Comparison of ENCODE assay signal across 19 cellular contexts in the genomic region with DNA sequence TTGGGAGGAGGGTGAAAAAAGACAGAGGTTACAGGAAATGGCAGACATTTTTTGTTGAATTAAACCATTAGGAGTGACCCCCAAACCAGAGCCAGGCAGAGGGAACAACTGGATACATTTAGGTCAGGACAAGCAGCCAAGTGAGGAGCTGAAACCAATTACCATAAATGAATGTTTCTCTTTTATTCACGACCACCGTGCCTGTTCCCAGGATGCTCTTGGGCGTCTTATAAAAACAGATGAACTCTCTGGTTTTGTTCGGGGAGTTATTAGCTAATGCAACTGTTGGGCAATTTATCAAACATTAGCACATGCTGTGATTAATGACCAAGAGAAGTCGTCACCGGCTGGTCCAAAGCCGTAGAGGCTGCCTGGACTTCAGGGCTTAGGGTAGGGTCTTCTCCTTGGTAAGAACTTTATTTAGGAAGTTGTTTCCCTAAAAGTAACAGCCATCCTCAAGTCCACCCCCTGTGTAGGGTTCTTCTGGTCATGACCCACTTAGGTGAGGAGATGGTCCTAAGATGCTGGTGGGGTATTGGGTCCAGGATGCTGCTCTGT.
A peak's percentile ranks its signal among the peaks of the same experiment; 100 is the strongest.
DNase-seq lines count a peak whose midpoint lies in the region; ATAC-seq and TF ChIP-seq lines count a peak whose summit lies in the region.
"Had no signal": no experiment of that assay in that cellular context is flagged by ENCODE, and none has a peak within 500 bp of the region (broad histone marks: within the 10 kb centered on the region; RNA-seq: fewer than 3 reads in every experiment).

No MANE protein-coding gene starts in this region.

- H3K27me3 ChIP-seq in gastroesophageal sphincter (peaks cover 72% of the 10 kb centered on the region), neural progenitor cell (no peaks in the 10 kb centered on the region), trophoblast cell (ENCODE audit: insufficient read depth, low read length) (no peaks in the 10 kb centered on the region)
- H3K27me3 ChIP-seq: left lung had no signal

- peak overlapping the region in 3 of 4 donors; percentile 37 to 53 (median 47) for H3K27ac ChIP-seq in gastroesophageal sphincter
- no peak overlapping the region for H3K27ac ChIP-seq in neural progenitor cell
- no peak overlapping the region for H3K27ac ChIP-seq in trophoblast cell (ENCODE audit: low read depth, low read length)

- no peaks in the 10 kb centered on the region for H3F3A ChIP-seq in neural progenitor cell (ENCODE audit: low read depth)

- H3K36me3 ChIP-seq in gastroesophageal sphincter (no peaks in the 10 kb centered on the region), neural progenitor cell (no peaks in the 10 kb centered on the region), trophoblast cell (ENCODE audit: control insufficient read depth in 1 of 2, insufficient read depth in 2 of 2, low read length in 2 of 2) (no peaks in the 10 kb centered on the region)
- H3K36me3 ChIP-seq: adrenal gland, left lung had no signal

- H2BK120ac ChIP-seq in trophoblast cell (ENCODE audit: insufficient read depth, low read length, poor library complexity) = no peak overlapping the region

- H2BK5ac ChIP-seq in trophoblast cell (ENCODE audit: low read depth, low read length, poor library complexity) = no peak overlapping the region

- H3K79me2 ChIP-seq in neural progenitor cell (ENCODE audit: low read depth) (no peaks in the 10 kb centered on the region), trophoblast cell (ENCODE audit: control insufficient read depth, insufficient read depth, low read length, poor library complexity) (no peaks in the 10 kb centered on the region)

- peaks cover 0 to 21% (median 4%) of the 10 kb centered on the region in 3 donors for H3K4me1 ChIP-seq in gastroesophageal sphincter
- peaks cover 3% of the 10 kb centered on the region for H3K4me1 ChIP-seq in neural progenitor cell
- peaks cover 7 to 14% of the 10 kb centered on the region in 2 experiments for H3K4me1 ChIP-seq in trophoblast cell (ENCODE audit: control insufficient read depth in 1 of 2, insufficient read depth in 2 of 2, low read length in 2 of 2)
- H3K4me1 ChIP-seq: adrenal gland had no signal

- TF ChIP-seq POLR2A in gastroesophageal sphincter (IDR thresholded peaks at IDR 0.05) = no peak

- 32 to 42% methylated on average over 6 to 7 of the region's 7 CpGs for WGBS in gastroesophageal sphincter (ENCODE audit: low coverage in 1 of 2), 2 donors
- no CpG with 5 or more reads among the region's 7 CpGs for WGBS in trophoblast cell (ENCODE audit: extremely low coverage, insufficient coverage, insufficient read length)

- H2BK12ac ChIP-seq in trophoblast cell (ENCODE audit: low read length) = no peak overlapping the region

- peaks cover 17% of the 10 kb centered on the region for H3K27me3 Mint-ChIP-seq in neural progenitor cell (ENCODE audit: insufficient read depth, low read depth)
- peaks cover 20% of the 10 kb centered on the region for H3K27me3 Mint-ChIP-seq in activated naive CD4-positive, alpha-beta T cell treated with anti-CD3 and anti-CD28 coated beads for 36 hours (ENCODE audit: low read depth)

- TF ChIP-seq EP300 in gastroesophageal sphincter (IDR thresholded peaks at IDR 0.05) = no peak

- no peaks in the 10 kb centered on the region for H3K9me3 Mint-ChIP-seq in neural progenitor cell
- no peaks in the 10 kb centered on the region for H3K9me3 Mint-ChIP-seq in activated naive CD4-positive, alpha-beta T cell treated with anti-CD3 and anti-CD28 coated beads for 36 hours
- H3K9me3 Mint-ChIP-seq: CD4-positive, alpha-beta T cell had no signal

- DNase-seq in left ventricle myocardium superior (no peak), Right ventricle myocardium superior (no peak), neural progenitor cell (ENCODE audit: low spot score) (no peak), trophoblast cell (no peak)
- DNase-seq in activated naive CD4-positive, alpha-beta T cell treated with anti-CD3 and anti-CD28 coated beads for 36 hours = no peak
- DNase-seq: ACHN; CD4-positive, alpha-beta T cell; left lung; NCI-H1694 treated with DMSO at 0.1 percent for 48 hours; NCI-H774; OCI-M1; stimulated activated CD4-positive, alpha-beta T cell treated with anti-CD3 and anti-CD28 coated beads, Interleukin-2, amount 100 ng/mL, for 48 hours; T1000 had no signal

- no peaks in the 10 kb centered on the region for H4K20me1 ChIP-seq in neural progenitor cell (ENCODE audit: low read depth)

- H3K4ac ChIP-seq in trophoblast cell (ENCODE audit: low read depth, low read length) = no peak overlapping the region

- no peak overlapping the region for H3K9ac ChIP-seq in neural progenitor cell
- H3K9ac ChIP-seq in trophoblast cell (ENCODE audit: low read length) = no peak overlapping the region

- H3K14ac ChIP-seq in trophoblast cell (ENCODE audit: low read length) = no peak overlapping the region

- intact Hi-C loops in left ventricle myocardium superior (cut with micrococcal nuclease) (no loop called here), Right ventricle myocardium superior (cut with DNase I) (no loop called here)
- intact Hi-C loops in activated naive CD4-positive, alpha-beta T cell treated with anti-CD3 and anti-CD28 coated beads for 36 hours (cut with micrococcal nuclease) = no loop called here

- H2AK5ac ChIP-seq in trophoblast cell (ENCODE audit: low read length) = no peak overlapping the region

- peak; percentile 22 for ATAC-seq in left ventricle myocardium superior
- ATAC-seq in Right ventricle myocardium superior (ENCODE audit: poor library complexity) = no peak
- ATAC-seq in gastroesophageal sphincter = no peak
- ATAC-seq in HG02938 (IDR thresholded peaks at IDR 0.05; ENCODE audit: unreplicated experiment) = no peak
- no peak for ATAC-seq in HG02678 (IDR thresholded peaks at IDR 0.05; ENCODE audit: unreplicated experiment)
- ATAC-seq: esophagus mucosa had no signal

- H2AFZ ChIP-seq in neural progenitor cell (replicated peaks) = no peak overlapping the region
- H2AFZ ChIP-seq in trophoblast cell (ENCODE audit: insufficient read depth, low read length, poor library complexity) = no peak overlapping the region

- no peaks in the 10 kb centered on the region for H3K79me1 ChIP-seq in trophoblast cell (ENCODE audit: low read length)

- H3K4me3 Mint-ChIP-seq in neural progenitor cell = no peak overlapping the region
- H3K4me3 Mint-ChIP-seq in activated naive CD4-positive, alpha-beta T cell treated with anti-CD3 and anti-CD28 coated beads for 36 hours = no peak overlapping the region
- H3K4me3 Mint-ChIP-seq: CD4-positive, alpha-beta T cell had no signal

- CTCF ChIA-PET in activated naive CD4-positive, alpha-beta T cell treated with anti-CD3 and anti-CD28 coated beads for 36 hours (lab: Charles Lee) = interaction anchor here (1.8 kb wide), 1 partner anchor 143 kb away, joined by 5 read pairs; no protein-coding TSS in a partner anchor

- no peaks in the 10 kb centered on the region for H3K36me3 Mint-ChIP-seq in neural progenitor cell
- H3K36me3 Mint-ChIP-seq in activated naive CD4-positive, alpha-beta T cell treated with anti-CD3 and anti-CD28 coated beads for 36 hours (ENCODE audit: low read depth) = no peaks in the 10 kb centered on the region

- H3K4me3 ChIP-seq in gastroesophageal sphincter = no peak overlapping the region
- no peak overlapping the region for H3K4me3 ChIP-seq in neural progenitor cell
- no peak overlapping the region for H3K4me3 ChIP-seq in trophoblast cell (ENCODE audit: low read depth, low read length)
- H3K4me3 ChIP-seq: adrenal gland, K562, left lung had no signal

- peak overlapping the region; percentile 70 for H3K27ac Mint-ChIP-seq in neural progenitor cell
- no peak overlapping the region for H3K27ac Mint-ChIP-seq in activated naive CD4-positive, alpha-beta T cell treated with anti-CD3 and anti-CD28 coated beads for 36 hours
- H3K27ac Mint-ChIP-seq: CD4-positive, alpha-beta T cell had no signal

- H4K12ac ChIP-seq in trophoblast cell (ENCODE audit: low read depth, low read length) = no peak overlapping the region

- H3K4me2 ChIP-seq in neural progenitor cell = no peak overlapping the region
- H3K4me2 ChIP-seq in trophoblast cell (ENCODE audit: low read length) = no peak overlapping the region

- peaks cover 21% of the 10 kb centered on the region for H3K4me1 Mint-ChIP-seq in neural progenitor cell
- H3K4me1 Mint-ChIP-seq in activated naive CD4-positive, alpha-beta T cell treated with anti-CD3 and anti-CD28 coated beads for 36 hours (ENCODE audit: low read depth) = no peaks in the 10 kb centered on the region

- no peak overlapping the region for H3K18ac ChIP-seq in trophoblast cell (ENCODE audit: low read length)

- H3K23ac ChIP-seq in trophoblast cell (ENCODE audit: low read length) = no peak overlapping the region

- H4K91ac ChIP-seq in trophoblast cell (ENCODE audit: low read depth, low read length) = no peak overlapping the region

- H4K8ac ChIP-seq in trophoblast cell (ENCODE audit: low read depth, low read length) = no peak overlapping the region

- no peaks in the 10 kb centered on the region for H3K9me3 ChIP-seq in gastroesophageal sphincter
- H3K9me3 ChIP-seq in neural progenitor cell (ENCODE audit: low read depth) = no peaks in the 10 kb centered on the region
- no peaks in the 10 kb centered on the region for H3K9me3 ChIP-seq in trophoblast cell (ENCODE audit: insufficient read depth, low read depth, low read length)
- H3K9me3 ChIP-seq: adrenal gland, left lung had no signal

- TF ChIP-seq CTCF in gastroesophageal sphincter (IDR thresholded peaks at IDR 0.05) = no peak
- TF ChIP-seq CTCF in neural progenitor cell (IDR thresholded peaks at IDR 0.05) = no peak

Comparison
In these comparisons a context has a peak if more than half of its experiments do, and no peak if none do; other contexts are left out.
1. H3K27ac ChIP-seq: peak in gastroesophageal sphincter (3 of 4); none in neural progenitor cell (single experiment) and trophoblast cell (single experiment).